Comparison of ENCODE assay signal across 8 cellular contexts in the genomic region with DNA sequence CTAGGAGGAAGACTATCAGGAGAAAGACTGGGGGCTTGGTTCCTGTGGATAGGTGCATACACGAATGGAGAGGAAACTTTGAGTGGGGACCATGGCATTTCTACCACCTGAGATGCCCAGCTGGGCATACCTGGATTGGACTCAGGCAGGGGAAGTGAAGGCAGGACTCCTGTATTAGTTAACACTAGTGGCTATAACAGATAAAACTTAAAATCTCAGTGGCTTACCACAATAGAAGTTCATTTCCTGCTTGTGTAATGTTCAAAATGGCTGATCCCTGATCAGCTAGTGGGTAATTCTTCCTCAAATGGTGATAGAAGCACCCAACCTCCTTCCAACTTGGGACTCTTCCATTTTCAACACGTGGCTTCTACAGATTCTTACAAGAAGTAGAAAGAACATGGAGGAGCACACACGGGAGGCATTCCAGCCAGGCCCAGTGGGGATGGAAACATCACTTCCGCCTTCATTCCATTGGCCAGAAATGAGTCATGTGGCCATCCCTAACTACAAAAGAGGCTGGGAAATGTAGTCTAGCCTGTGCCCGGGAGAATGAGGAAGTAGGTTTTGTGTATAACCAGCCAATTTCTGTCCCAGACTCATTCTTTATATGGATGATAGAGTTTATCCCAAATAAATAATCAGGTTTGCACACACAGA.
DNase-seq lines count a peak whose midpoint lies in the region; ATAC-seq, FAIRE-seq and TF ChIP-seq lines count a peak whose summit lies in the region.

No MANE protein-coding gene starts in this region.

- no peaks in the 10 kb centered on the region for H3K27me3 Mint-ChIP-seq in activated naive CD4-positive, alpha-beta T cell treated with anti-CD3 and anti-CD28 coated beads for 36 hours (ENCODE audit: low read depth)
- no peaks in the 10 kb centered on the region; the same call in 1 of the 2 replicates for H3K27me3 Mint-ChIP-seq in WTC11 (ENCODE audit: low read depth)
- peaks cover 25 to 50% of the 10 kb centered on the region in 2 donors for H3K27me3 Mint-ChIP-seq in stimulated activated naive B cell treated with anti-CD40 and anti-IgM and Interleukin-4, amounts not matched to agents 10 μg/mL and 1 μg/mL and 100 μg/mL, for 72 hours

- ATAC-seq in WTC11 (peak; percentile 68), left ventricle myocardium superior (peak; percentile 69)
- ATAC-seq in stimulated activated naive B cell treated with anti-CD40 and anti-IgM and Interleukin-4, amounts not matched to agents 10 μg/mL and 1 μg/mL and 100 μg/mL, for 72 hours (replicated peaks) = peak; percentile 85 to 87

- H3K36me3 Mint-ChIP-seq in activated naive CD4-positive, alpha-beta T cell treated with anti-CD3 and anti-CD28 coated beads for 36 hours (ENCODE audit: low read depth) = no peaks in the 10 kb centered on the region
- no peaks in the 10 kb centered on the region; the same call in 1 of the 2 replicates for H3K36me3 Mint-ChIP-seq in WTC11
- H3K36me3 Mint-ChIP-seq in stimulated activated naive B cell treated with anti-CD40 and anti-IgM and Interleukin-4, amounts not matched to agents 10 μg/mL and 1 μg/mL and 100 μg/mL, for 72 hours = peaks cover 6 to 7% of the 10 kb centered on the region in 2 donors

- no peak for TF ChIP-seq CTCF in WTC11 (IDR thresholded peaks at IDR 0.05)

- POLR2A ChIA-PET in WTC11 (lab: Charles Lee) = no interaction called here

- peak overlapping the region; percentile 31 for H3K4me3 Mint-ChIP-seq in activated naive CD4-positive, alpha-beta T cell treated with anti-CD3 and anti-CD28 coated beads for 36 hours
- peak overlapping the region; percentile 54 for H3K4me3 Mint-ChIP-seq in WTC11
- peak overlapping the region; percentile 48 to 50 for H3K4me3 Mint-ChIP-seq in stimulated activated naive B cell treated with anti-CD40 and anti-IgM and Interleukin-4, amounts not matched to agents 10 μg/mL and 1 μg/mL and 100 μg/mL, for 72 hours

- H3K4me1 Mint-ChIP-seq in activated naive CD4-positive, alpha-beta T cell treated with anti-CD3 and anti-CD28 coated beads for 36 hours (ENCODE audit: low read depth) = peaks cover 20% of the 10 kb centered on the region
- peaks cover 37% of the 10 kb centered on the region for H3K4me1 Mint-ChIP-seq in WTC11
- H3K4me1 Mint-ChIP-seq in stimulated activated naive B cell treated with anti-CD40 and anti-IgM and Interleukin-4, amounts not matched to agents 10 μg/mL and 1 μg/mL and 100 μg/mL, for 72 hours = peaks cover 0 to 4% of the 10 kb centered on the region in 2 donors

- no peaks in the 10 kb centered on the region for H3K9me3 Mint-ChIP-seq in activated naive CD4-positive, alpha-beta T cell treated with anti-CD3 and anti-CD28 coated beads for 36 hours
- H3K9me3 Mint-ChIP-seq in WTC11 = peaks cover 24% of the 10 kb centered on the region
- peaks cover 0 to 6% of the 10 kb centered on the region in 2 donors for H3K9me3 Mint-ChIP-seq in stimulated activated naive B cell treated with anti-CD40 and anti-IgM and Interleukin-4, amounts not matched to agents 10 μg/mL and 1 μg/mL and 100 μg/mL, for 72 hours

- DNase-seq in activated naive CD4-positive, alpha-beta T cell treated with anti-CD3 and anti-CD28 coated beads for 36 hours = peak; percentile 23
- no peak for DNase-seq in activated naive CD4-positive, alpha-beta T cell (lab: John Stamatoyannopoulos, UW)
- DNase-seq in H54 (ENCODE audit: insufficient read length, low spot score) (peak; percentile 83), M059J (ENCODE audit: low read depth) (peak; percentile 86), WTC11 (ENCODE audit: low spot score) (peak; percentile 38), left ventricle myocardium superior (no peak), dedifferentiated amniotic fluid mesenchymal stem cell (ENCODE audit: extremely low spot score) (no peak)
- peak; percentile 23 for DNase-seq in stimulated activated naive B cell treated with anti-CD40 and anti-IgM and Interleukin-4, amounts not matched to agents 10 μg/mL and 1 μg/mL and 100 μg/mL, for 72 hours

- CTCF ChIA-PET in activated naive CD4-positive, alpha-beta T cell treated with anti-CD3 and anti-CD28 coated beads for 36 hours (lab: Charles Lee) = interaction anchor here (0.7 to 3.1 kb wide), 36 partner anchors 8 to 733 kb away, joined by 3 to 89 read pairs (median 4); no protein-coding TSS in a partner anchor
- CTCF ChIA-PET in WTC11 (lab: Charles Lee) = interaction anchor here (0.6 to 1.8 kb wide), 25 partner anchors 10 to 1660 kb away, joined by 3 to 16 read pairs (median 4); no protein-coding TSS in a partner anchor

- FAIRE-seq in H54 (lab: Jason Lieb, UNC) = no peak

- H3K27ac Mint-ChIP-seq in activated naive CD4-positive, alpha-beta T cell treated with anti-CD3 and anti-CD28 coated beads for 36 hours = no peak overlapping the region
- peak overlapping the region; percentile 56; the same call in 1 of the 2 replicates for H3K27ac Mint-ChIP-seq in WTC11
- no peak overlapping the region for H3K27ac Mint-ChIP-seq in stimulated activated naive B cell treated with anti-CD40 and anti-IgM and Interleukin-4, amounts not matched to agents 10 μg/mL and 1 μg/mL and 100 μg/mL, for 72 hours

- no peak; the same call in 1 of the 2 replicates for TF ChIP-seq POLR2A in H54 (IDR thresholded peaks at IDR 0.05; ENCODE audit: low read depth, low read length)

- intact Hi-C loops in activated naive CD4-positive, alpha-beta T cell treated with anti-CD3 and anti-CD28 coated beads for 36 hours (cut with micrococcal nuclease) = loop anchor here (2.0 to 5.0 kb wide), 4 partner anchors 50 to 375 kb away; no protein-coding TSS in a partner anchor
- intact Hi-C loops in left ventricle myocardium superior (cut with micrococcal nuclease) = no loop called here

TF ChIP-seq in WTC11, 78 proteins besides CTCF, POLR2A, EP300 and RAD21:
- TF ChIP-seq NR1H2 (CRISPR knock-in tag; IDR thresholded peaks at IDR 0.05) (no peak), FOXK1 (CRISPR knock-in tag; IDR thresholded peaks at IDR 0.05) (no peak), NFYB (CRISPR knock-in tag; conservative IDR thresholded peaks at IDR 0.05; ENCODE audit: low read depth) (peak; percentile 77), ZNF416 (CRISPR knock-in tag; IDR thresholded peaks at IDR 0.05) (no peak)
- TF ChIP-seq, protein P1, sequence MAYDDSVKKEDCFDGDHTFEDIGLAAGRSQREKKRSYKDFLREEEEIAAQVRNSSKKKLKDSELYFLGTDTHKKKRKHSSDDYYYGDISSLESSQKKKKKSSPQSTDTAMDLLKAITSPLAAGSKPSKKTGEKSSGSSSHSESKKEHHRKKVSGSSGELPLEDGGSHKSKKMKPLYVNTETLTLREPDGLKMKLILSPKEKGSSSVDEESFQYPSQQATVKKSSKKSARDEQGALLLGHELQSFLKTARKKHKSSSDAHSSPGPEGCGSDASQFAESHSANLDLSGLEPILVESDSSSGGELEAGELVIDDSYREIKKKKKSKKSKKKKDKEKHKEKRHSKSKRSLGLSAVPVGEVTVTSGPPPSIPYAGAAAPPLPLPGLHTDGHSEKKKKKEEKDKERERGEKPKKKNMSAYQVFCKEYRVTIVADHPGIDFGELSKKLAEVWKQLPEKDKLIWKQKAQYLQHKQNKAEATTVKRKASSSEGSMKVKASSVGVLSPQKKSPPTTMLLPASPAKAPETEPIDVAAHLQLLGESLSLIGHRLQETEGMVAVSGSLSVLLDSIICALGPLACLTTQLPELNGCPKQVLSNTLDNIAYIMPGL (CRISPR knock-in tag; IDR thresholded peaks at IDR 0.05) = no peak
- TF ChIP-seq, protein P2, sequence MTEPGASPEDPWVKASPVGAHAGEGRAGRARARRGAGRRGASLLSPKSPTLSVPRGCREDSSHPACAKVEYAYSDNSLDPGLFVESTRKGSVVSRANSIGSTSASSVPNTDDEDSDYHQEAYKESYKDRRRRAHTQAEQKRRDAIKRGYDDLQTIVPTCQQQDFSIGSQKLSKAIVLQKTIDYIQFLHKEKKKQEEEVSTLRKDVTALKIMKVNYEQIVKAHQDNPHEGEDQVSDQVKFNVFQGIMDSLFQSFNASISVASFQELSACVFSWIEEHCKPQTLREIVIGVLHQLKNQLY (CRISPR knock-in tag; IDR thresholded peaks at IDR 0.05) = no peak
- TF ChIP-seq, protein P3, sequence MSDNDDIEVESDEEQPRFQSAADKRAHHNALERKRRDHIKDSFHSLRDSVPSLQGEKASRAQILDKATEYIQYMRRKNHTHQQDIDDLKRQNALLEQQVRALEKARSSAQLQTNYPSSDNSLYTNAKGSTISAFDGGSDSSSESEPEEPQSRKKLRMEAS (CRISPR knock-in tag; IDR thresholded peaks at IDR 0.05) = peak; percentile 49; the same call in 1 of the 2 replicates
- TF ChIP-seq, protein P4, sequence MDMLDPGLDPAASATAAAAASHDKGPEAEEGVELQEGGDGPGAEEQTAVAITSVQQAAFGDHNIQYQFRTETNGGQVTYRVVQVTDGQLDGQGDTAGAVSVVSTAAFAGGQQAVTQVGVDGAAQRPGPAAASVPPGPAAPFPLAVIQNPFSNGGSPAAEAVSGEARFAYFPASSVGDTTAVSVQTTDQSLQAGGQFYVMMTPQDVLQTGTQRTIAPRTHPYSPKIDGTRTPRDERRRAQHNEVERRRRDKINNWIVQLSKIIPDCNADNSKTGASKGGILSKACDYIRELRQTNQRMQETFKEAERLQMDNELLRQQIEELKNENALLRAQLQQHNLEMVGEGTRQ (CRISPR knock-in tag; IDR thresholded peaks at IDR 0.05) = peak; percentile 94
- TF ChIP-seq, protein P5, sequence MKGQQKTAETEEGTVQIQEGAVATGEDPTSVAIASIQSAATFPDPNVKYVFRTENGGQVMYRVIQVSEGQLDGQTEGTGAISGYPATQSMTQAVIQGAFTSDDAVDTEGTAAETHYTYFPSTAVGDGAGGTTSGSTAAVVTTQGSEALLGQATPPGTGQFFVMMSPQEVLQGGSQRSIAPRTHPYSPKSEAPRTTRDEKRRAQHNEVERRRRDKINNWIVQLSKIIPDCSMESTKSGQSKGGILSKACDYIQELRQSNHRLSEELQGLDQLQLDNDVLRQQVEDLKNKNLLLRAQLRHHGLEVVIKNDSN (CRISPR knock-in tag; IDR thresholded peaks at IDR 0.05) = peak; percentile 93

Comparison
In these comparisons a context has a peak if more than half of its experiments do, and no peak if none do; other contexts are left out.
1. DNase-seq: peak in activated naive CD4-positive, alpha-beta T cell treated with anti-CD3 and anti-CD28 coated beads for 36 hours (single experiment), H54 (single experiment), M059J (single experiment), WTC11 (single experiment) and stimulated activated naive B cell treated with anti-CD40 and anti-IgM and Interleukin-4, amounts not matched to agents 10 μg/mL and 1 μg/mL and 100 μg/mL, for 72 hours (single experiment); none in activated naive CD4-positive, alpha-beta T cell (0 of 4), left ventricle myocardium superior (single experiment) and dedifferentiated amniotic fluid mesenchymal stem cell (single experiment).
2. Peak in every context shown above with its lines, with median percentiles within 50 percentile points of each other: H3K4me3 Mint-ChIP-seq and ATAC-seq.